ENCODE assay signal across 8 cellular contexts in genomic region chrX:132218100-132218807, GRCh38. TPM values are rescaled to one million over a fixed set of nuclear protein-coding genes. Genes with fewer than 3 reads are reported as not detected.
A peak's percentile ranks its signal among the peaks of the same experiment; 100 is the strongest.
DNase-seq lines count a peak whose midpoint lies in the region; ATAC-seq and TF ChIP-seq lines count a peak whose summit lies in the region.

No MANE protein-coding gene starts in this region.

- ATAC-seq in GM21723 (IDR thresholded peaks at IDR 0.05; ENCODE audit: unreplicated experiment) (peak; percentile 48), natural killer cell (peak; percentile 61 to 84 (median 68))
- peak; percentile 53 to 61 for ATAC-seq in activated T-cell treated with anti-CD3 and anti-CD28 coated beads, Interleukin-2, amount 50 U/mL, for 72 hours (replicated peaks in 1 of 2)

- H3K27ac ChIP-seq in Peyer's patch = peak overlapping the region; percentile 92 to 100 (median 98)

- H3K36me3 ChIP-seq in Peyer's patch = no peaks in the 10 kb centered on the region

- in situ Hi-C loops in KBM-7 (cut with MboI; ENCODE audit: low pct_unique_long_range_greater_than_20kb, low sequenced_read_pairs) = loop anchor here (25.0 kb wide), 2 partner anchors 131 to 381 kb away; no protein-coding TSS in a partner anchor

- peak overlapping the region; percentile 94 for H3K27ac Mint-ChIP-seq in activated T-cell treated with anti-CD3 and anti-CD28 coated beads, Interleukin-2, amount 50 U/mL, for 72 hours
- peak overlapping the region; percentile 94 to 96 for H3K27ac Mint-ChIP-seq in natural killer cell

- peak; percentile 61 for DNase-seq in DMS53 treated with DMSO at 0.1 percent for 48 hours (lab: John Stamatoyannopoulos, UW; ENCODE audit: unreplicated experiment)
- peak; percentile 81 for DNase-seq in KBM-7
- peak; percentile 73 to 90 (median 85) for DNase-seq in Peyer's patch
- DNase-seq in activated T-cell treated with anti-CD3 and anti-CD28 coated beads, Interleukin-2, amount 50 U/mL, for 72 hours = peak; percentile 81 to 84
- DNase-seq in fibroblast of mammary gland (ENCODE audit: low read depth) = peak; percentile 86
- DNase-seq in natural killer cell = peak; percentile 70
- DNase-seq in stimulated activated naive CD4-positive, alpha-beta T cell (lab: John Stamatoyannopoulos, UW) = peak; percentile 48 to 77 (median 68)

- H3K4me3 ChIP-seq in Peyer's patch = peak overlapping the region; percentile 62 to 87 (median 71)
- H3K4me3 ChIP-seq in fibroblast of mammary gland (ENCODE audit: control insufficient read depth, low read depth, low read length) = peak overlapping the region; percentile 72

- peaks cover 26% of the 10 kb centered on the region for H3K27me3 Mint-ChIP-seq in activated T-cell treated with anti-CD3 and anti-CD28 coated beads, Interleukin-2, amount 50 U/mL, for 72 hours (ENCODE audit: low read depth)
- peaks cover 0 to 26% of the 10 kb centered on the region in 2 donors for H3K27me3 Mint-ChIP-seq in natural killer cell (ENCODE audit: low read depth in 2 of 2)

- peaks cover 11 to 13% of the 10 kb centered on the region in 2 donors for H3K36me3 Mint-ChIP-seq in activated T-cell treated with anti-CD3 and anti-CD28 coated beads, Interleukin-2, amount 50 U/mL, for 72 hours (ENCODE audit: insufficient read depth in 2 of 2)
- peaks cover 8% of the 10 kb centered on the region for H3K36me3 Mint-ChIP-seq in natural killer cell

- intact Hi-C loops in natural killer cell (cut with micrococcal nuclease) = loop anchor here (2.0 to 5.0 kb wide), 5 partner anchors 125 to 371 kb away; partner anchors contain the start of gene STK26

- TF ChIP-seq CTCF in Peyer's patch (IDR thresholded peaks at IDR 0.05) = no peak
- TF ChIP-seq CTCF in fibroblast of mammary gland (conservative IDR thresholded peaks at IDR 0.05; ENCODE audit: control insufficient read depth, insufficient read depth, low read depth, low read length) = no peak
- TF ChIP-seq CTCF in natural killer cell (IDR thresholded peaks at IDR 0.05) = no peak

- H3K4me1 Mint-ChIP-seq in activated T-cell treated with anti-CD3 and anti-CD28 coated beads, Interleukin-2, amount 50 U/mL, for 72 hours (ENCODE audit: low read depth) = peaks cover 24% of the 10 kb centered on the region
- H3K4me1 Mint-ChIP-seq in natural killer cell = peaks cover 28 to 32% of the 10 kb centered on the region in 2 donors

- no peaks in the 10 kb centered on the region for H3K9me3 Mint-ChIP-seq in activated T-cell treated with anti-CD3 and anti-CD28 coated beads, Interleukin-2, amount 50 U/mL, for 72 hours
- H3K9me3 Mint-ChIP-seq in natural killer cell = no peaks in the 10 kb centered on the region

- no peaks in the 10 kb centered on the region for H3K9me3 ChIP-seq in Peyer's patch

- TF ChIP-seq POLR2A in Peyer's patch (IDR thresholded peaks at IDR 0.05) = peak in 1 of 2 donors; percentile 49

- peak overlapping the region; percentile 79 to 96 for H3K4me3 Mint-ChIP-seq in activated T-cell treated with anti-CD3 and anti-CD28 coated beads, Interleukin-2, amount 50 U/mL, for 72 hours
- H3K4me3 Mint-ChIP-seq in natural killer cell = peak overlapping the region; percentile 92

- no peaks in the 10 kb centered on the region for H3K4me1 ChIP-seq in Peyer's patch

- H3K27me3 ChIP-seq in Peyer's patch = no peaks in the 10 kb centered on the region

RNA-seq across cellular contexts. Expression of gene RAP2C, which starts 1.0 kb away (rescaled TPM):
- 10 to 100 TPM; 12.0 to 19.3 (median 18.6) TPM for total RNA-seq in Peyer's patch
- 10 to 100 TPM; 43.4 to 52.0 TPM for total RNA-seq in activated T-cell treated with anti-CD3 and anti-CD28 coated beads, Interleukin-2, amount 50 U/mL, for 72 hours
- total RNA-seq in natural killer cell = 10 to 100 TPM; 58.1 to 66.4 (median 60.0) TPM

Comparison
In these comparisons a context has a peak if more than half of its experiments do, and no peak if none do; other contexts are left out.
1. Peak in every context shown above with its lines: DNase-seq, ATAC-seq, H3K4me3 ChIP-seq and H3K27ac ChIP-seq.